In genomic region chr17:3801043-3801746, GRCh38 we compare ENCODE assay signal across 8 cellular contexts. TPM values are rescaled to one million over a fixed set of nuclear protein-coding genes. Genes with fewer than 3 reads are reported as not detected.
DNase-seq lines count a peak whose midpoint lies in the region; ATAC-seq and FAIRE-seq lines count a peak whose summit lies in the region.

Gene ITGAE (minus strand): TSS chr17:3801188. CDS start chr17:3801144, 44 bp downstream.

- no peak for FAIRE-seq in urothelium cell line (lab: Jason Lieb, UNC)

- no peaks in the 10 kb centered on the region for H3K27me3 ChIP-seq in muscle layer of duodenum (ENCODE audit: low read depth, low read length)

- peak within 1 kb of the TSS; percentile 67 for H3K27ac ChIP-seq in muscle layer of duodenum (ENCODE audit: low read length)

- H3K9me3 ChIP-seq in muscle layer of duodenum (ENCODE audit: control insufficient read depth in 1 of 2, low read length in 2 of 2) = no peaks in the 10 kb centered on the region

- ATAC-seq in GM19463 (IDR thresholded peaks at IDR 0.05; ENCODE audit: unreplicated experiment) = no peak

- no peak for DNase-seq in A172 (ENCODE audit: low spot score)
- no peak for DNase-seq in M059J (ENCODE audit: low read depth)
- DNase-seq in ACHN = no peak
- no peak for DNase-seq in urothelium cell line (ENCODE audit: low spot score)
- DNase-seq in SHP77 treated with DMSO at 0.1 percent for 48 hours (lab: John Stamatoyannopoulos, UW) = no peak

- H3K4me1 ChIP-seq in muscle layer of duodenum (ENCODE audit: control insufficient read depth in 1 of 2, insufficient read depth in 2 of 2, low read length in 2 of 2) = peaks cover 0 to 6% of the 10 kb centered on the region in 2 donors

- H3K36me3 ChIP-seq in muscle layer of duodenum (ENCODE audit: control insufficient read depth in 1 of 2, insufficient read depth in 2 of 2, low read length in 2 of 2) = no peaks in the 10 kb centered on the region

- in situ Hi-C loops in endometrial microvascular endothelial cells (cut with HindIII; ENCODE audit: inconsistent ontology term, low pct_unique_long_range_greater_than_20kb, low sequenced_read_pairs) (no loop called here), ACHN (cut with HindIII; ENCODE audit: low pct_ligation_motif_present, low pct_unique_long_range_greater_than_20kb, low sequenced_read_pairs) (loop anchor here (10.0 kb wide), 1 partner anchor 56 kb away; no protein-coding TSS in a partner anchor)

- no peak within 1 kb of the TSS for H3K4me3 ChIP-seq in muscle layer of duodenum (ENCODE audit: low read depth in 1 of 2, low read length in 2 of 2)

RNA-seq across cellular contexts. Expression of gene ITGAE, which starts in this region (rescaled TPM):
- total RNA-seq in A172 (2014; rRNA removed; shearing (Covaris generic)) = 70.5 and 88.5 TPM in 2 replicates
- 38.2 and 38.7 TPM in 2 replicates for total RNA-seq in M059J (2014; rRNA removed; shearing (Covaris generic))
- 23.0 TPM for total RNA-seq in endometrial microvascular endothelial cells (ENCODE audit: inconsistent ontology term)
